In the genomic region with DNA sequence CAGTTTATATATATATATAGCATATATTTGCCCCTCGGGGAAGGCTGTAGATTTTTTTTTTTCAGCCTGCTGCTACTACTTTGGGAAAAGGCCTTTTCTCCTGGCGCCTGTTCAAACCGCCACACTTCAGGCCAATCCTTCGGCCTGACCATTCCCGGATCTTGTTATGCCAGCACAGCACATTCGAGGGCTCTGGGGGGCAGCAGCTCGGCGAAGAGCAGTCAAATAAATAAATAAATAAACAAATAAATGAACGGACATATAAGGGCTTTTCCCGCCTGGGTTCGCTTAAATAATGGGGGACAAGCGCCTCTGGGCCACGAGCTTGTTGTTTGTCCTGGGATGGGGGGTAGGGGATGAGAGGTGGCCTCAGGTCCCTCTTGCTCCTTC, we compare ENCODE assay signal across 8 cellular contexts. TPM values are rescaled to one million over a fixed set of nuclear protein-coding genes. Genes with fewer than 3 reads are reported as not detected.
DNase-seq lines count a peak whose midpoint lies in the region; ATAC-seq and TF ChIP-seq lines count a peak whose summit lies in the region.

No MANE protein-coding gene starts in this region.

- H2AFZ ChIP-seq in osteoblast (ENCODE audit: low read length) = peak overlapping the region; percentile 87

- DNase-seq in DMS53 (lab: John Stamatoyannopoulos, UW) (peak; percentile 73), dorsolateral prefrontal cortex (no peak), osteoblast (ENCODE audit: insufficient read length, low spot score, missing footprints) (peak; percentile 93), left lobe of liver (ENCODE audit: low spot score) (no peak), NCI-H2171 treated with DMSO at 0.1 percent for 48 hours (lab: John Stamatoyannopoulos, UW) (no peak)
- DNase-seq in Jurkat, Clone E6-1 (ENCODE audit: low read depth, low spot score) = no peak

- H3K9me3 ChIP-seq in osteoblast (ENCODE audit: low read depth, low read length) = no peaks in the 10 kb centered on the region

- intact Hi-C loops in dorsolateral prefrontal cortex (cut with DNase I) = loop anchor here (1.0 to 5.0 kb wide), 6 partner anchors 315 to 1007 kb away; no protein-coding TSS in a partner anchor

- H3K36me3 ChIP-seq in osteoblast (ENCODE audit: insufficient read depth, low read length) = no peaks in the 10 kb centered on the region

- H3K27me3 ChIP-seq in dorsolateral prefrontal cortex (peaks cover 4 to 99% (median 85%) of the 10 kb centered on the region in 45 donors), osteoblast (ENCODE audit: insufficient read depth, low read length) (no peaks in the 10 kb centered on the region)

- TF ChIP-seq CTCF in dorsolateral prefrontal cortex (IDR thresholded peaks at IDR 0.05 in 54 of 56, conservative IDR thresholded peaks at IDR 0.05 in 2 of 56; ENCODE audit: low read depth in 1 of 56, partially characterized antibody in 56 of 56) (no peak), osteoblast (IDR thresholded peaks at IDR 0.05; ENCODE audit: extremely low read depth, low read depth, low read length) (no peak)

- peaks cover 6% of the 10 kb centered on the region for H4K20me1 ChIP-seq in osteoblast (ENCODE audit: insufficient read depth, low read length)

- no peak for ATAC-seq in HG03108 (IDR thresholded peaks at IDR 0.05; ENCODE audit: unreplicated experiment)
- ATAC-seq in left lobe of liver = no peak
- ATAC-seq in HG02798 (IDR thresholded peaks at IDR 0.05; ENCODE audit: poor library complexity, unreplicated experiment) = no peak

- peak overlapping the region; percentile 79 for H3K4me2 ChIP-seq in osteoblast (ENCODE audit: insufficient read depth, low read length)

- peaks cover 57% of the 10 kb centered on the region for H3K79me2 ChIP-seq in osteoblast (ENCODE audit: insufficient read depth, low read length)

- H3K4me3 ChIP-seq in Jurkat, Clone E6-1 (ENCODE audit: low read length) = peak overlapping the region; percentile 49
- H3K4me3 ChIP-seq in dorsolateral prefrontal cortex (peak overlapping the region in 52 of 59 donors; percentile 37 to 77 (median 60)), osteoblast (ENCODE audit: insufficient read depth, low read length) (peak overlapping the region; percentile 79)

- no peak overlapping the region for H3K27ac ChIP-seq in dorsolateral prefrontal cortex
- H3K27ac ChIP-seq in osteoblast (ENCODE audit: low read depth, low read length) = peak overlapping the region; percentile 60

- H3K4me1 ChIP-seq in osteoblast (ENCODE audit: insufficient read depth, low read length) = peaks cover 22% of the 10 kb centered on the region

RNA-seq across cellular contexts. Expression of gene HOXD8, which starts 10.6 kb away (rescaled TPM):
- 4.9 TPM for polyA plus RNA-seq in Jurkat, Clone E6-1 (2012; ENCODE audit: insufficient read depth, insufficient read length)
- total RNA-seq in dorsolateral prefrontal cortex (not detected), osteoblast (3.3 and 5.6 TPM in 2 replicates), left lobe of liver (not detected)

RNA-seq across cellular contexts. Expression of gene HOXD4, which starts 11.2 kb away (rescaled TPM):
- polyA plus RNA-seq in Jurkat, Clone E6-1 (2012; ENCODE audit: insufficient read depth, insufficient read length) = not detected
- total RNA-seq in dorsolateral prefrontal cortex = not detected
- total RNA-seq in osteoblast = 0.36 and 1.2 TPM in 2 replicates
- total RNA-seq in left lobe of liver = not detected

RNA-seq across cellular contexts. Expression of gene HOXD3, which starts 17.0 kb away (rescaled TPM):
- not detected for polyA plus RNA-seq in Jurkat, Clone E6-1 (2012; ENCODE audit: insufficient read depth, insufficient read length)
- total RNA-seq in dorsolateral prefrontal cortex (1 to 10 TPM in 1 of 120 experiments, under 1 TPM in 43, not detected in 76; 0.19 to 1.1 (median 0.33) TPM), osteoblast (1.1 and 2.1 TPM in 2 replicates), left lobe of liver (not detected)

RNA-seq across cellular contexts. Expression of gene HOXD9, which starts 17.6 kb away (rescaled TPM):
- not detected for polyA plus RNA-seq in Jurkat, Clone E6-1 (2012; ENCODE audit: insufficient read depth, insufficient read length)
- under 1 TPM in 1 of 120 experiments, not detected in 119; 0.23 TPM for total RNA-seq in dorsolateral prefrontal cortex
- 0.36 and 0.59 TPM in 2 replicates for total RNA-seq in osteoblast
- total RNA-seq in left lobe of liver = not detected

RNA-seq across cellular contexts. Expression of gene HOXD10, which starts 23.5 kb away (rescaled TPM):
- not detected for polyA plus RNA-seq in Jurkat, Clone E6-1 (2012; ENCODE audit: insufficient read depth, insufficient read length)
- under 1 TPM in 1 of 120 experiments, not detected in 119; 0.24 TPM for total RNA-seq in dorsolateral prefrontal cortex
- not detected in 2 replicates for total RNA-seq in osteoblast
- total RNA-seq in left lobe of liver = not detected

Comparison
In these comparisons a context has a peak if more than half of its experiments do, and no peak if none do; other contexts are left out.
1. DNase-seq: peak in DMS53 (single experiment) and osteoblast (single experiment); none in Jurkat, Clone E6-1 (single experiment), dorsolateral prefrontal cortex (0 of 10), left lobe of liver (single experiment) and NCI-H2171 treated with DMSO at 0.1 percent for 48 hours (single experiment).
2. Peak in every context shown above with its lines, with median percentiles within 50 percentile points of each other: H3K4me3 ChIP-seq.